In the genomic region with DNA sequence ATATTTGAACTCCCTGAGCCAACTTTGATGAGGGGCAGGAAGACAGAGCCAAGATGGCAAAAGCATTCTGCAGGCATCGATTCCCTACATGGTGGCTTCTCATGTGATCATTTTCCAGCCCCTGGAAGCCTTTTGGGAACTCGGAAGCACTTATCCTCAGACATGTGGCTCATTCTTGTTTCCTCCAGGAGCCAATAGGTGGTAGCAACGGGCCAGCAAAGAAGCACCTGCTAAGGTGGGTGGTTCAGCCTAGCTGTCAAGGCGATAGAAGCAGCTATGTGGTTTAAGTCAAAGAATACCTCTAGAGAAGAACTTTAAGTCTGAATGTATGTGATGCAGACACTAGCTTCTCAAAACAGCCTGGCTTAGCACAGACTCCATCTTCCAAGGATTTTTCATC, we compare ENCODE assay signal across 11 cellular contexts.
DNase-seq lines count a peak whose midpoint lies in the region; ATAC-seq and TF ChIP-seq lines count a peak whose summit lies in the region.
"Had no signal": no experiment of that assay in that cellular context is flagged by ENCODE, and none has a peak within 500 bp of the region (broad histone marks: within the 10 kb centered on the region; RNA-seq: fewer than 3 reads in every experiment).

No MANE protein-coding gene starts in this region.

- H3K27me3 ChIP-seq in Panc1 (ENCODE audit: control insufficient read depth, insufficient read depth, low read length): no peaks in the 10 kb centered on the region

- in situ Hi-C loops in Panc1 (cut with HindIII; ENCODE audit: low pct_unique_long_range_greater_than_20kb, low sequenced_read_pairs): no loop called here

- peak; percentile 62; the same call in 1 of the 2 replicates for ATAC-seq in Panc1
- peak; percentile 52 for ATAC-seq in left lobe of liver
- no peak for ATAC-seq in HG03354 (IDR thresholded peaks at IDR 0.05; ENCODE audit: poor library complexity, severe bottlenecking, unreplicated experiment)
- ATAC-seq: natural killer cell had no signal

- TF ChIP-seq CTCF in Panc1 (IDR thresholded peaks at IDR 0.05): peak; percentile 49

- no peaks in the 10 kb centered on the region for H3K9me3 ChIP-seq in Panc1 (ENCODE audit: control insufficient read depth, insufficient read depth, low read depth, low read length)

- BruUV-seq in Panc1 (replicated peaks; lab: Mats Ljungman, UMichigan): no TSS peak

- CTCF ChIA-PET in Panc1 (lab: Charles Lee): no interaction called here

- intact Hi-C loops in Panc1 (cut with micrococcal nuclease; ENCODE audit: unreplicated experiment): no loop called here

- no peaks in the 10 kb centered on the region for H3K36me3 ChIP-seq in Panc1 (ENCODE audit: control insufficient read depth, insufficient read depth, low read length)

- DNase-seq in NCI-H2081 (lab: John Stamatoyannopoulos, UW) (peak; percentile 50 to 60), NCI-H2081 treated with DMSO at 0.1 percent for 48 hours (lab: John Stamatoyannopoulos, UW) (no peak), M059J (ENCODE audit: low read depth) (peak; percentile 25), Panc1 (ENCODE audit: low read depth, low spot score) (no peak), left lobe of liver (ENCODE audit: low spot score) (no peak), dedifferentiated amniotic fluid mesenchymal stem cell (ENCODE audit: extremely low spot score) (no peak)
- DNase-seq in activated CD4-positive, alpha-beta T cell treated with anti-CD3 and anti-CD28 coated beads for 1 hour: no peak
- DNase-seq: activated T-cell treated with anti-CD3 and anti-CD28 coated beads, Interleukin-2, amount 50 U/mL, for 1 hour; natural killer cell; stimulated activated CD4-positive, alpha-beta T cell treated with anti-CD3 and anti-CD28 coated beads, Interleukin-4, amount 100 ng/mL, for 4 hours had no signal

- no peak overlapping the region for H3K27ac ChIP-seq in Panc1 (ENCODE audit: low read length)

- no peak overlapping the region for H3K4me3 ChIP-seq in Panc1 (ENCODE audit: low read depth in 2 of 2, low read length in 2 of 2)

- H3K4me1 ChIP-seq in Panc1 (ENCODE audit: control insufficient read depth, insufficient read depth, low read length): no peaks in the 10 kb centered on the region

- POLR2A ChIA-PET in Panc1 (lab: Charles Lee): no interaction called here

Comparison
In these comparisons a context has a peak if more than half of its experiments do, and no peak if none do; other contexts are left out.
1. DNase-seq: peak in NCI-H2081 (2 of 2) and M059J (single experiment); none in NCI-H2081 treated with DMSO at 0.1 percent for 48 hours (single experiment), Panc1 (single experiment), left lobe of liver (single experiment), activated CD4-positive, alpha-beta T cell treated with anti-CD3 and anti-CD28 coated beads for 1 hour (single experiment) and dedifferentiated amniotic fluid mesenchymal stem cell (single experiment).